6 cellular contexts compared by ENCODE assay signal in genomic region chr2:223524066-223524465, GRCh38.
"Had no signal": no experiment of that assay in that cellular context is flagged by ENCODE, and none has a peak within 500 bp of the region (broad histone marks: within the 10 kb centered on the region; RNA-seq: fewer than 3 reads in every experiment).

No MANE protein-coding gene starts in this region.

- H3K4me1 Mint-ChIP-seq: GM23338, H9, IgD-negative memory B cell had no signal

- H3K9me3 Mint-ChIP-seq: GM23338, HFFc6 had no signal

- H3K27ac Mint-ChIP-seq: GM23338, H9, HFFc6, IgD-negative memory B cell had no signal

- H3K4me2 ChIP-seq: GM23338 had no signal

- H3K4me3 Mint-ChIP-seq: GM23338, H9, HFFc6, IgD-negative memory B cell had no signal

- H2AFZ ChIP-seq: GM23338 had no signal

- H3K27ac ChIP-seq: HL-60 had no signal

- H3K36me3 Mint-ChIP-seq: IgD-negative memory B cell had no signal

- H3K4me3 ChIP-seq: GM23338 had no signal

- DNase-seq: H9, HCEC 1CT had no signal
